Comparison of ENCODE assay signal across 9 cellular contexts in genomic region chr15:99015677-99016568, GRCh38. TPM values are rescaled to one million over a fixed set of nuclear protein-coding genes. Genes with fewer than 3 reads are reported as not detected.
DNase-seq lines count a peak whose midpoint lies in the region; ATAC-seq and TF ChIP-seq lines count a peak whose summit lies in the region.
"Had no signal": no experiment of that assay in that cellular context is flagged by ENCODE, and none has a peak within 500 bp of the region (broad histone marks: within the 10 kb centered on the region; RNA-seq: fewer than 3 reads in every experiment).

No MANE protein-coding gene starts in this region.

- in situ Hi-C loops in T47D (cut with HindIII; ENCODE audit: low pct_unique_long_range_greater_than_20kb, low sequenced_read_pairs): no loop called here

- peak; percentile 41 to 42 for ATAC-seq in lower lobe of right lung
- ATAC-seq in upper lobe of left lung (ENCODE audit: low FRiP score in 2 of 2): no peak
- ATAC-seq in GM21367 (IDR thresholded peaks at IDR 0.05; ENCODE audit: unreplicated experiment): no peak

- H3K36me3 Mint-ChIP-seq in activated naive CD4-positive, alpha-beta T cell treated with anti-CD3 and anti-CD28 coated beads, Interleukin-2, amount 50 U/mL, for 24 hours: no peaks in the 10 kb centered on the region
- H3K36me3 Mint-ChIP-seq: IgD-negative memory B cell had no signal

- peak overlapping the region; percentile 48 for H3K4me3 ChIP-seq in lower lobe of right lung
- H3K4me3 ChIP-seq in upper lobe of left lung: peak overlapping the region in 3 of 4 donors; percentile 55 to 69 (median 59)

- H3K4me1 ChIP-seq in lower lobe of right lung: peaks cover 10% of the 10 kb centered on the region
- H3K4me1 ChIP-seq in upper lobe of left lung: peaks cover 0 to 21% (median 9%) of the 10 kb centered on the region in 4 donors

- DNase-seq in activated naive CD4-positive, alpha-beta T cell treated with anti-CD3 and anti-CD28 coated beads, Interleukin-2, amount 50 U/mL, for 16 hours: no peak
- DNase-seq in T47D (ENCODE audit: low read depth in 1 of 2, low spot score in 1 of 2) (peak; percentile 39 to 81), lower lobe of right lung (peak; percentile 53), upper lobe of left lung (peak; percentile 46 to 83), anterior cingulate cortex (lab: John Stamatoyannopoulos, UW) (no peak), medulla oblongata (ENCODE audit: extremely low spot score) (no peak)

- whole genome bisulfite sequencing in upper lobe of left lung, 2 donors: 58 to 62% methylated on average over 37 to 43 of the region's 43 CpGs

- H3K4me3 Mint-ChIP-seq in activated naive CD4-positive, alpha-beta T cell treated with anti-CD3 and anti-CD28 coated beads, Interleukin-2, amount 50 U/mL, for 24 hours: peak overlapping the region; percentile 60

- intact Hi-C loops in lower lobe of right lung (cut with DNase I): no loop called here

- H3K36me3 ChIP-seq in lower lobe of right lung (no peaks in the 10 kb centered on the region), upper lobe of left lung (no peaks in the 10 kb centered on the region)

- H3K9me3 ChIP-seq in lower lobe of right lung (no peaks in the 10 kb centered on the region), upper lobe of left lung (no peaks in the 10 kb centered on the region)

- peaks cover 20% of the 10 kb centered on the region for H3K27me3 ChIP-seq in lower lobe of right lung (ENCODE audit: low read depth)
- no peaks in the 10 kb centered on the region for H3K27me3 ChIP-seq in upper lobe of left lung

- H3K27ac Mint-ChIP-seq in activated naive CD4-positive, alpha-beta T cell treated with anti-CD3 and anti-CD28 coated beads, Interleukin-2, amount 50 U/mL, for 24 hours: no peak overlapping the region
- H3K27ac Mint-ChIP-seq: IgD-negative memory B cell had no signal

- H3K27me3 Mint-ChIP-seq in activated naive CD4-positive, alpha-beta T cell treated with anti-CD3 and anti-CD28 coated beads, Interleukin-2, amount 50 U/mL, for 24 hours: peaks cover 27% of the 10 kb centered on the region

- no peak for TF ChIP-seq POLR2A in upper lobe of left lung (IDR thresholded peaks at IDR 0.05)

- no peaks in the 10 kb centered on the region for H3K9me3 Mint-ChIP-seq in activated naive CD4-positive, alpha-beta T cell treated with anti-CD3 and anti-CD28 coated beads, Interleukin-2, amount 50 U/mL, for 24 hours
- H3K9me3 Mint-ChIP-seq: IgD-negative memory B cell had no signal

- peak overlapping the region; percentile 60 for H3K27ac ChIP-seq in lower lobe of right lung
- peak overlapping the region in 3 of 4 donors; percentile 62 to 83 (median 77) for H3K27ac ChIP-seq in upper lobe of left lung

- TF ChIP-seq EP300 in upper lobe of left lung (IDR thresholded peaks at IDR 0.05): no peak

- no peak for TF ChIP-seq CTCF in lower lobe of right lung (IDR thresholded peaks at IDR 0.05)
- no peak for TF ChIP-seq CTCF in upper lobe of left lung (IDR thresholded peaks at IDR 0.05)

- peaks cover 5% of the 10 kb centered on the region for H3K4me1 Mint-ChIP-seq in activated naive CD4-positive, alpha-beta T cell treated with anti-CD3 and anti-CD28 coated beads, Interleukin-2, amount 50 U/mL, for 24 hours

RNA-seq across cellular contexts. Expression of gene PGPEP1L, which starts 8.3 kb away (rescaled TPM):
- not detected for total RNA-seq in lower lobe of right lung
- not detected for total RNA-seq in upper lobe of left lung

Comparison
In these comparisons a context has a peak if more than half of its experiments do, and no peak if none do; other contexts are left out.
1. DNase-seq: peak in T47D (2 of 2), lower lobe of right lung (single experiment) and upper lobe of left lung (2 of 2); none in activated naive CD4-positive, alpha-beta T cell treated with anti-CD3 and anti-CD28 coated beads, Interleukin-2, amount 50 U/mL, for 16 hours (single experiment), anterior cingulate cortex (0 of 58) and medulla oblongata (single experiment).
2. ATAC-seq: peak in lower lobe of right lung (2 of 2); none in upper lobe of left lung (0 of 2) and GM21367 (single experiment).